In genomic region chr20:35468671-35469334, GRCh38 we compare ENCODE assay signal across 1 cellular context.
TF ChIP-seq lines count a peak whose summit lies in the region.

No MANE protein-coding gene starts in this region.

TF ChIP-seq in HepG2, 621 proteins besides CTCF, POLR2A, EP300 and RAD21 (continues in another document):
- TF ChIP-seq ZNF543 (CRISPR knock-in tag; IDR thresholded peaks at IDR 0.05): peak; percentile 78; the same call in 1 of the 2 replicates
- peak; percentile 81 for TF ChIP-seq ZSCAN30 (CRISPR knock-in tag; IDR thresholded peaks at IDR 0.05)
- TF ChIP-seq MYC (CRISPR knock-in tag; IDR thresholded peaks at IDR 0.05; ENCODE audit: borderline replicate concordance): 0 out of 2 replicates have a peak, but pooled peaks have one; percentile 20
- TF ChIP-seq THAP7 (CRISPR knock-in tag; IDR thresholded peaks at IDR 0.05): no peak; the same call in 1 of the 2 replicates
- TF ChIP-seq HMGXB4 (CRISPR knock-in tag; IDR thresholded peaks at IDR 0.05; ENCODE audit: borderline replicate concordance in 1 of 2, low read depth in 1 of 2): peak in 1 of 2 experiments; percentile 60; a peak in 1 of 4 replicates
- peak; percentile 85 for TF ChIP-seq FOXA3 (CRISPR knock-in tag; IDR thresholded peaks at IDR 0.05)
- TF ChIP-seq RFX1 (IDR thresholded peaks at IDR 0.05): no peak
- no peak for TF ChIP-seq GPN1 (CRISPR knock-in tag; IDR thresholded peaks at IDR 0.05; ENCODE audit: borderline replicate concordance)
- peak; percentile 88 for TF ChIP-seq ARID5B (CRISPR knock-in tag; IDR thresholded peaks at IDR 0.05)
- peak; percentile 81 for TF ChIP-seq TEAD3 (CRISPR knock-in tag; optimal IDR thresholded peaks at IDR 0.05; ENCODE audit: borderline replicate concordance)
- peak; percentile 69 for TF ChIP-seq ATF2 (CRISPR knock-in tag; IDR thresholded peaks at IDR 0.05)
- no peak for TF ChIP-seq ZNF619 (CRISPR knock-in tag; IDR thresholded peaks at IDR 0.05)
- TF ChIP-seq CCDC6 (CRISPR knock-in tag; IDR thresholded peaks at IDR 0.05): 0 out of 2 replicates have a peak, but pooled peaks have one; percentile 67
- peak; percentile 86; the same call in 1 of the 2 replicates for TF ChIP-seq ZKSCAN8 (CRISPR knock-in tag; IDR thresholded peaks at IDR 0.05; ENCODE audit: borderline replicate concordance)
- peak; percentile 21; the same call in 1 of the 2 replicates for TF ChIP-seq ZFAT (CRISPR knock-in tag; conservative IDR thresholded peaks at IDR 0.05)
- 0 out of 2 replicates have a peak, but pooled peaks have one; percentile 17 for TF ChIP-seq MLXIP (CRISPR knock-in tag; IDR thresholded peaks at IDR 0.05; ENCODE audit: borderline replicate concordance)
- no peak for TF ChIP-seq ZSCAN22 (CRISPR knock-in tag; IDR thresholded peaks at IDR 0.05)
- TF ChIP-seq ZNF225 (CRISPR knock-in tag; IDR thresholded peaks at IDR 0.05): no peak
- TF ChIP-seq ZBTB43 (CRISPR knock-in tag; conservative IDR thresholded peaks at IDR 0.05): no peak
- TF ChIP-seq ZBTB2 (CRISPR knock-in tag; IDR thresholded peaks at IDR 0.05; ENCODE audit: low read depth): no peak
- peak; percentile 77 for TF ChIP-seq ZSCAN9 (CRISPR knock-in tag; IDR thresholded peaks at IDR 0.05; ENCODE audit: borderline replicate concordance)
- TF ChIP-seq THAP11 (CRISPR knock-in tag; IDR thresholded peaks at IDR 0.05): peak; percentile 68
- no peak for TF ChIP-seq HOXA9 (CRISPR knock-in tag; IDR thresholded peaks at IDR 0.05; ENCODE audit: borderline replicate concordance)
- TF ChIP-seq HNF1A (IDR thresholded peaks at IDR 0.05; ENCODE audit: low read depth): no peak
- TF ChIP-seq HNF1A (CRISPR knock-in tag; IDR thresholded peaks at IDR 0.05; ENCODE audit: borderline replicate concordance): peak; percentile 57; the same call in 1 of the 2 replicates
- TF ChIP-seq MIXL1 (CRISPR knock-in tag; IDR thresholded peaks at IDR 0.05): peak; percentile 76; the same call in 1 of the 2 replicates
- peak; percentile 71 for TF ChIP-seq PHF21A (CRISPR knock-in tag; IDR thresholded peaks at IDR 0.05)
- no peak for TF ChIP-seq LCORL (IDR thresholded peaks at IDR 0.05)
- peak; percentile 43; the same call in 1 of the 2 replicates for TF ChIP-seq LCORL (CRISPR knock-in tag; IDR thresholded peaks at IDR 0.05)
- TF ChIP-seq RERE (CRISPR knock-in tag; IDR thresholded peaks at IDR 0.05; ENCODE audit: low read depth): peak; percentile 46; the same call in 1 of the 2 replicates
- peak; percentile 80; the same call in 1 of the 2 replicates for TF ChIP-seq ADNP (CRISPR knock-in tag; IDR thresholded peaks at IDR 0.05)
